ENCODE assay signal across 17 cellular contexts in genomic region chr22:47281126-47282106, GRCh38.
DNase-seq lines count a peak whose midpoint lies in the region.
"Had no signal": no experiment of that assay in that cellular context is flagged by ENCODE, and none has a peak within 500 bp of the region (broad histone marks: within the 10 kb centered on the region; RNA-seq: fewer than 3 reads in every experiment).

No MANE protein-coding gene starts in this region.

- DNase-seq in EH (ENCODE audit: low read depth) (peak; percentile 19), NCI-H1105 (lab: John Stamatoyannopoulos, UW) (peak; percentile 45), astrocyte of the hippocampus (ENCODE audit: low read depth, low spot score) (peak; percentile 47), renal cortical epithelial cell (ENCODE audit: low read depth) (peak; percentile 82), NAMALWA (ENCODE audit: low spot score) (no peak), EL (no peak), NCI-H2227 treated with DMSO at 0.1 percent for 48 hours (lab: John Stamatoyannopoulos, UW) (no peak)
- DNase-seq in stimulated activated CD4-positive, alpha-beta T cell treated with anti-CD3 and anti-CD28 coated beads, Interleukin-2, amount 100 ng/mL, for 48 hours = no peak
- DNase-seq: activated CD4-positive, CD25-positive, alpha-beta regulatory T cell; activated CD8-positive, alpha-beta T cell treated with anti-CD3 and anti-CD28 coated beads, Interleukin-2, amount 10 ng/mL, durations not matched to agents 7 days and 5 days; activated T-cell treated with anti-CD3 and anti-CD28 coated beads, Interleukin-2, amount 50 U/mL, for 48 hours; gastrocnemius medialis; NCI-H1694 treated with DMSO at 0.1 percent for 48 hours; NCI-H446; nephron progenitor cell; spleen; T-helper 17 cell had no signal

Comparison
In these comparisons a context has a peak if more than half of its experiments do, and no peak if none do; other contexts are left out.
1. DNase-seq: peak in EH (single experiment), NCI-H1105 (single experiment), astrocyte of the hippocampus (single experiment) and renal cortical epithelial cell (single experiment); none in NAMALWA (single experiment), stimulated activated CD4-positive, alpha-beta T cell treated with anti-CD3 and anti-CD28 coated beads, Interleukin-2, amount 100 ng/mL, for 48 hours (0 of 2), EL (single experiment) and NCI-H2227 treated with DMSO at 0.1 percent for 48 hours (single experiment).